ENCODE assay signal across 12 cellular contexts in genomic region chr4:68594678-68595077, GRCh38. TPM values are rescaled to one million over a fixed set of nuclear protein-coding genes. Genes with fewer than 3 reads are reported as not detected.
"Had no signal": no experiment of that assay in that cellular context is flagged by ENCODE, and none has a peak within 500 bp of the region (broad histone marks: within the 10 kb centered on the region; RNA-seq: fewer than 3 reads in every experiment).

No MANE protein-coding gene starts in this region.

- H3K9me3 Mint-ChIP-seq: H9 had no signal

- H2AFZ ChIP-seq: GM23248, GM23338 had no signal

- H3K4me1 ChIP-seq: HAP-1 had no signal

- H3K9me3 ChIP-seq: HAP-1 had no signal

- ATAC-seq: GM23338, HCT116 had no signal

- H3K27ac Mint-ChIP-seq: GM23338, H9, HFFc6 had no signal

- H3K36me3 ChIP-seq: HAP-1 had no signal

- H3K4me3 Mint-ChIP-seq: GM23338, H9, HFFc6 had no signal

- H3K4me3 ChIP-seq: GM23248, GM23338, HAP-1 had no signal

- FAIRE-seq: H1, H54 had no signal

- H3K9ac ChIP-seq: GM23248 had no signal

- H3K4me2 ChIP-seq: GM23338 had no signal

- DNase-seq: GM23248, GOT3, H7, H9, HCEC 1CT, HFFc6 had no signal

- H3K27ac ChIP-seq: GM23248 had no signal

RNA-seq across cellular contexts. Expression of gene UGT2B17, which starts 18.6 kb away (rescaled TPM):
- total RNA-seq: GM23248, GM23338, H1, H4, H7, H9, HFFc6 had no signal
- polyA plus RNA-seq: GM23248, GM23338, H1 had no signal
